11 cellular contexts compared by ENCODE assay signal in genomic region chr6:167700199-167700598, GRCh38.
DNase-seq lines count a peak whose midpoint lies in the region; ATAC-seq and TF ChIP-seq lines count a peak whose summit lies in the region.
"Had no signal": no experiment of that assay in that cellular context is flagged by ENCODE, and none has a peak within 500 bp of the region (broad histone marks: within the 10 kb centered on the region; RNA-seq: fewer than 3 reads in every experiment).

No MANE protein-coding gene starts in this region.

- peak overlapping the region in 9 of 10 donors; percentile 70 to 88 (median 78) for H3K4me3 Mint-ChIP-seq in naive thymus-derived CD8-positive, alpha-beta T cell

- POLR2A ChIA-PET in naive thymus-derived CD8-positive, alpha-beta T cell (lab: Charles Lee): no interaction called here

- H3K27me3 ChIP-seq in DOHH2 (ENCODE audit: control insufficient read depth, low read length) (no peaks in the 10 kb centered on the region), colonic mucosa (no peaks in the 10 kb centered on the region), MM.1S (replicated peaks; ENCODE audit: insufficient read depth, low read length) (peaks cover 4% of the 10 kb centered on the region; the same call in 1 of the 2 replicates)
- H3K27me3 ChIP-seq: suprapubic skin had no signal

- peaks cover 3 to 18% (median 14%) of the 10 kb centered on the region in 5 donors for H3K27me3 Mint-ChIP-seq in naive thymus-derived CD8-positive, alpha-beta T cell

- TF ChIP-seq CTCF in DOHH2 (IDR thresholded peaks at IDR 0.05; ENCODE audit: low read depth, low read length, poor library complexity, severe bottlenecking) (no peak), colonic mucosa (IDR thresholded peaks at IDR 0.05) (no peak), MM.1S (IDR thresholded peaks at IDR 0.05; ENCODE audit: low read length) (no peak)

- H3K9ac ChIP-seq in colonic mucosa (ENCODE audit: low read depth in 2 of 2, low read length in 2 of 2) (no peak overlapping the region), MM.1S (ENCODE audit: low read length) (no peak overlapping the region)

- H3K9me3 ChIP-seq in DOHH2 (ENCODE audit: control insufficient read depth, insufficient read depth, low read length) (no peaks in the 10 kb centered on the region), colonic mucosa (no peaks in the 10 kb centered on the region), MM.1S (replicated peaks; ENCODE audit: insufficient read depth, low read length) (no peaks in the 10 kb centered on the region)
- H3K9me3 ChIP-seq: suprapubic skin had no signal

- ATAC-seq in naive thymus-derived CD8-positive, alpha-beta T cell: no peak

- H3F3A ChIP-seq in DOHH2 (ENCODE audit: control insufficient read depth, insufficient read depth) (0 out of 2 replicates have a peak, but pooled peaks cover 3% of the 10 kb centered on the region), MM.1S (ENCODE audit: insufficient read depth, low read length) (no peaks in the 10 kb centered on the region)

- H3K9me2 ChIP-seq in DOHH2 (replicated peaks; ENCODE audit: control insufficient read depth, low read length): no peaks in the 10 kb centered on the region
- no peaks in the 10 kb centered on the region for H3K9me2 ChIP-seq in MM.1S (replicated peaks; ENCODE audit: insufficient read depth, low read length)

- H3K79me2 ChIP-seq in DOHH2 (ENCODE audit: control insufficient read depth, low read length): no peaks in the 10 kb centered on the region
- no peaks in the 10 kb centered on the region for H3K79me2 ChIP-seq in MM.1S (ENCODE audit: low read length)

- H3K27ac Mint-ChIP-seq in naive thymus-derived CD8-positive, alpha-beta T cell: peak overlapping the region in 4 of 10 donors; percentile 63 to 94 (median 76)

- H3K27ac ChIP-seq in DOHH2 (ENCODE audit: low read depth, low read length) (no peak overlapping the region), colonic mucosa (peak overlapping the region; percentile 65), MM.1S (ENCODE audit: low read length) (no peak overlapping the region)
- H3K27ac ChIP-seq: WERI-Rb-1 had no signal

- H3K9me3 Mint-ChIP-seq in naive thymus-derived CD8-positive, alpha-beta T cell: no peaks in the 10 kb centered on the region

- DNase-seq in A172 (ENCODE audit: low spot score) (peak; percentile 2), colonic mucosa (no peak), NCI-H1694 treated with DMSO at 0.1 percent for 48 hours (lab: John Stamatoyannopoulos, UW) (no peak), NCI-H1930 (lab: John Stamatoyannopoulos, UW) (no peak), MM.1S (no peak)
- no peak for DNase-seq in naive thymus-derived CD8-positive, alpha-beta T cell
- DNase-seq in stimulated activated CD4-positive, alpha-beta T cell treated with anti-CD3 and anti-CD28 coated beads, Interleukin-1b, Interleukin-23, amount 100 ng/mL, for 48 hours: no peak
- DNase-seq: effector CD8-positive, alpha-beta T cell; WERI-Rb-1 had no signal

- no peaks in the 10 kb centered on the region for H3K36me3 Mint-ChIP-seq in naive thymus-derived CD8-positive, alpha-beta T cell

- H3K4me2 ChIP-seq in DOHH2 (ENCODE audit: low read length) (peak overlapping the region; percentile 81), MM.1S (ENCODE audit: low read depth, low read length) (no peak overlapping the region)

- peaks cover 12 to 30% (median 28%) of the 10 kb centered on the region in 4 donors for H3K4me1 Mint-ChIP-seq in naive thymus-derived CD8-positive, alpha-beta T cell

- intact Hi-C loops in colonic mucosa (cut with DNase I): no loop called here

- H4K20me1 ChIP-seq in DOHH2 (ENCODE audit: control insufficient read depth, insufficient read depth, low read depth, low read length) (no peaks in the 10 kb centered on the region), MM.1S (ENCODE audit: insufficient read depth, low read length) (no peaks in the 10 kb centered on the region)

- H3K4me3 ChIP-seq in DOHH2 (ENCODE audit: low read length): no peak overlapping the region; the same call in 1 of the 2 replicates
- H3K4me3 ChIP-seq in colonic mucosa: no peak overlapping the region
- H3K4me3 ChIP-seq in MM.1S (ENCODE audit: low read length): no peak overlapping the region

- H3K36me3 ChIP-seq in DOHH2 (ENCODE audit: control insufficient read depth, low read length): no peaks in the 10 kb centered on the region
- no peaks in the 10 kb centered on the region for H3K36me3 ChIP-seq in colonic mucosa
- no peaks in the 10 kb centered on the region for H3K36me3 ChIP-seq in MM.1S (replicated peaks; ENCODE audit: insufficient read depth, low read length)
- H3K36me3 ChIP-seq: suprapubic skin, WERI-Rb-1 had no signal

- H2AFZ ChIP-seq in MM.1S (ENCODE audit: low read length): no peak overlapping the region

- peaks cover 45% of the 10 kb centered on the region for H3K4me1 ChIP-seq in DOHH2 (ENCODE audit: control insufficient read depth, low read length)
- peaks cover 9% of the 10 kb centered on the region for H3K4me1 ChIP-seq in colonic mucosa
- H3K4me1 ChIP-seq in MM.1S (ENCODE audit: low read length): no peaks in the 10 kb centered on the region
